10 cellular contexts compared by ENCODE assay signal in genomic region chr19:39833160-39833463, GRCh38. TPM values are rescaled to one million over a fixed set of nuclear protein-coding genes. Genes with fewer than 3 reads are reported as not detected.
DNase-seq lines count a peak whose midpoint lies in the region; ATAC-seq, FAIRE-seq and TF ChIP-seq lines count a peak whose summit lies in the region.
"Had no signal": no experiment of that assay in that cellular context is flagged by ENCODE, and none has a peak within 500 bp of the region (broad histone marks: within the 10 kb centered on the region; RNA-seq: fewer than 3 reads in every experiment).

No MANE protein-coding gene starts in this region.

- no peak for FAIRE-seq in urothelium cell line (lab: Jason Lieb, UNC)

- no peaks in the 10 kb centered on the region for H3K9me3 ChIP-seq in thyroid gland

- H3K27me3 ChIP-seq in layer of hippocampus (ENCODE audit: control insufficient read depth, insufficient read depth, low read length) = no peaks in the 10 kb centered on the region
- no peaks in the 10 kb centered on the region for H3K27me3 ChIP-seq in thyroid gland

- 2 to 5% methylated on average over 8 to 11 of the region's 24 CpGs for WGBS in thyroid gland, 2 donors

- peak overlapping the region; percentile 74 for H3K4me3 Mint-ChIP-seq in activated CD4-positive, alpha-beta T cell treated with anti-CD3 and anti-CD28 coated beads, Interleukin-2, amount 10 ng/mL, durations not matched to agents 7 days and 5 days
- H3K4me3 Mint-ChIP-seq in activated naive CD8-positive, alpha-beta T cell treated with anti-CD3 and anti-CD28 coated beads, Interleukin-2, amount 10 ng/mL, durations not matched to agents 7 days and 5 days = peak overlapping the region; percentile 75

- no peak for TF ChIP-seq POLR2A in thyroid gland (IDR thresholded peaks at IDR 0.05)

- no peak for DNase-seq in activated CD4-positive, alpha-beta T cell treated with anti-CD3 and anti-CD28 coated beads, Interleukin-2, amount 10 ng/mL, durations not matched to agents 7 days and 5 days
- DNase-seq in activated CD4-positive, alpha-beta T cell treated with anti-CD3 and anti-CD28 coated beads for 4 hours = no peak
- no peak for DNase-seq in activated naive CD8-positive, alpha-beta T cell treated with anti-CD3 and anti-CD28 coated beads, Interleukin-2, amount 10 ng/mL, durations not matched to agents 7 days and 5 days
- DNase-seq in thyroid gland = no peak
- DNase-seq in urothelium cell line (ENCODE audit: low spot score) = no peak
- DNase-seq in DMS53 treated with DMSO at 0.1 percent for 48 hours (lab: John Stamatoyannopoulos, UW; ENCODE audit: unreplicated experiment) = no peak

- intact Hi-C loops in thyroid gland (cut with DNase I) = no loop called here

- peaks cover 35% of the 10 kb centered on the region for H3K4me1 Mint-ChIP-seq in activated CD4-positive, alpha-beta T cell treated with anti-CD3 and anti-CD28 coated beads, Interleukin-2, amount 10 ng/mL, durations not matched to agents 7 days and 5 days
- peaks cover 32% of the 10 kb centered on the region for H3K4me1 Mint-ChIP-seq in activated naive CD8-positive, alpha-beta T cell treated with anti-CD3 and anti-CD28 coated beads, Interleukin-2, amount 10 ng/mL, durations not matched to agents 7 days and 5 days

- peaks cover 10 to 24% of the 10 kb centered on the region in 2 donors for H3K4me1 ChIP-seq in thyroid gland

- H3K9me3 Mint-ChIP-seq in activated CD4-positive, alpha-beta T cell treated with anti-CD3 and anti-CD28 coated beads, Interleukin-2, amount 10 ng/mL, durations not matched to agents 7 days and 5 days = no peaks in the 10 kb centered on the region
- no peaks in the 10 kb centered on the region for H3K9me3 Mint-ChIP-seq in activated naive CD8-positive, alpha-beta T cell treated with anti-CD3 and anti-CD28 coated beads, Interleukin-2, amount 10 ng/mL, durations not matched to agents 7 days and 5 days

- no peak for TF ChIP-seq CTCF in thyroid gland (IDR thresholded peaks at IDR 0.05)

- peak overlapping the region; percentile 75 to 93 (median 85) for H3K4me3 ChIP-seq in thyroid gland (replicated peaks in 1 of 3)

- CTCF ChIA-PET in activated CD4-positive, alpha-beta T cell treated with anti-CD3 and anti-CD28 coated beads, Interleukin-2, amount 10 ng/mL, durations not matched to agents 7 days and 5 days (lab: Charles Lee) = interaction anchor here (1.4 to 1.8 kb wide), 5 partner anchors 9 to 137 kb away, joined by 3 to 20 read pairs (median 7); partner anchors contain the start of gene PSMC4

- H3K27ac ChIP-seq in layer of hippocampus (ENCODE audit: low read depth, low read length) = peak overlapping the region; percentile 92
- H3K27ac ChIP-seq in thyroid gland = peak overlapping the region; percentile 66 to 85 (median 80)

- H3K36me3 ChIP-seq in thyroid gland = peaks cover 53 to 57% of the 10 kb centered on the region in 2 donors

- H3K27ac Mint-ChIP-seq in activated CD4-positive, alpha-beta T cell treated with anti-CD3 and anti-CD28 coated beads, Interleukin-2, amount 10 ng/mL, durations not matched to agents 7 days and 5 days = peak overlapping the region; percentile 84
- H3K27ac Mint-ChIP-seq in activated naive CD8-positive, alpha-beta T cell treated with anti-CD3 and anti-CD28 coated beads, Interleukin-2, amount 10 ng/mL, durations not matched to agents 7 days and 5 days = peak overlapping the region; percentile 86

- H3K36me3 Mint-ChIP-seq in activated CD4-positive, alpha-beta T cell treated with anti-CD3 and anti-CD28 coated beads, Interleukin-2, amount 10 ng/mL, durations not matched to agents 7 days and 5 days (ENCODE audit: low read depth) = peaks cover 60% of the 10 kb centered on the region
- H3K36me3 Mint-ChIP-seq in activated naive CD8-positive, alpha-beta T cell treated with anti-CD3 and anti-CD28 coated beads, Interleukin-2, amount 10 ng/mL, durations not matched to agents 7 days and 5 days = peaks cover 29% of the 10 kb centered on the region

- no peaks in the 10 kb centered on the region for H3K27me3 Mint-ChIP-seq in activated CD4-positive, alpha-beta T cell treated with anti-CD3 and anti-CD28 coated beads, Interleukin-2, amount 10 ng/mL, durations not matched to agents 7 days and 5 days
- H3K27me3 Mint-ChIP-seq in activated naive CD8-positive, alpha-beta T cell treated with anti-CD3 and anti-CD28 coated beads, Interleukin-2, amount 10 ng/mL, durations not matched to agents 7 days and 5 days = no peaks in the 10 kb centered on the region

- no peak for ATAC-seq in activated naive CD8-positive, alpha-beta T cell treated with anti-CD3 and anti-CD28 coated beads, Interleukin-2, amount 10 ng/mL, durations not matched to agents 7 days and 5 days (ENCODE audit: low read depth)
- ATAC-seq in HG03520 (IDR thresholded peaks at IDR 0.05; ENCODE audit: unreplicated experiment) = no peak

- POLR2A ChIA-PET in activated CD4-positive, alpha-beta T cell treated with anti-CD3 and anti-CD28 coated beads, Interleukin-2, amount 10 ng/mL, durations not matched to agents 7 days and 5 days (lab: Charles Lee) = interaction anchor here (0.5 to 0.7 kb wide), 2 partner anchors 13 to 411 kb away, joined by 3 to 7 read pairs; no protein-coding TSS in a partner anchor
- POLR2A ChIA-PET in activated naive CD8-positive, alpha-beta T cell treated with anti-CD3 and anti-CD28 coated beads, Interleukin-2, amount 10 ng/mL, durations not matched to agents 7 days and 5 days (lab: Charles Lee) = interaction anchor here (0.7 to 2.1 kb wide), 5 partner anchors 9 to 368 kb away, joined by 4 to 38 read pairs (median 9); partner anchors contain the start of gene FBL

RNA-seq across cellular contexts. Expression of gene DYRK1B, which starts 0.8 kb away (rescaled TPM):
- 10 to 100 TPM; 10.9 to 11.5 TPM for total RNA-seq in activated CD4-positive, alpha-beta T cell treated with anti-CD3 and anti-CD28 coated beads, Interleukin-2, amount 10 ng/mL, durations not matched to agents 7 days and 5 days
- total RNA-seq in activated naive CD8-positive, alpha-beta T cell treated with anti-CD3 and anti-CD28 coated beads, Interleukin-2, amount 10 ng/mL, durations not matched to agents 7 days and 5 days = 10 to 100 TPM; 15.8 to 17.3 TPM
- total RNA-seq in thyroid gland = 10 to 100 TPM; 15.6 to 31.2 (median 22.6) TPM

RNA-seq across cellular contexts. Expression of gene FBL, which starts 13.1 kb away (rescaled TPM):
- 100 to 1,000 TPM; 330 to 377 TPM for total RNA-seq in activated CD4-positive, alpha-beta T cell treated with anti-CD3 and anti-CD28 coated beads, Interleukin-2, amount 10 ng/mL, durations not matched to agents 7 days and 5 days
- total RNA-seq in activated naive CD8-positive, alpha-beta T cell treated with anti-CD3 and anti-CD28 coated beads, Interleukin-2, amount 10 ng/mL, durations not matched to agents 7 days and 5 days = 100 to 1,000 TPM; 344 to 357 TPM
- 100 to 1,000 TPM in 1 of 4 donors, 10 to 100 TPM in 3; 80.9 to 118 (median 91.1) TPM for total RNA-seq in thyroid gland

RNA-seq across cellular contexts. Expression of gene LEUTX, which starts 54.5 kb away (rescaled TPM):
- total RNA-seq in activated CD4-positive, alpha-beta T cell treated with anti-CD3 and anti-CD28 coated beads, Interleukin-2, amount 10 ng/mL, durations not matched to agents 7 days and 5 days = not detected
- total RNA-seq in activated naive CD8-positive, alpha-beta T cell treated with anti-CD3 and anti-CD28 coated beads, Interleukin-2, amount 10 ng/mL, durations not matched to agents 7 days and 5 days = not detected
- total RNA-seq in thyroid gland = not detected
- total RNA-seq: Daoy, pulmonary artery endothelial cell had no signal
